Comparison of ENCODE assay signal across 20 cellular contexts in genomic region chr10:52598936-52599335, GRCh38.
"Had no signal": no experiment of that assay in that cellular context is flagged by ENCODE, and none has a peak within 500 bp of the region (broad histone marks: within the 10 kb centered on the region; RNA-seq: fewer than 3 reads in every experiment).

No MANE protein-coding gene starts in this region.

- H3K9me3 Mint-ChIP-seq: dendritic cell treated with granulocyte-macrophage colony-stimulating factor and Interleukin-4, amounts not matched to agents 40 ng/mL and 50 ng/mL, for 4 days had no signal

- DNase-seq: effector memory CD8-positive, alpha-beta T cell; erythroblast; foreskin keratinocyte; kidney; left colon; mesendoderm; naive thymus-derived CD4-positive, alpha-beta T cell; nephron progenitor cell; posterior cingulate gyrus; sigmoid colon; stimulated activated CD4-positive, alpha-beta T cell treated with anti-CD3 and anti-CD28 coated beads, Interleukin-12 subunit alpha, Interleukin-12 subunit beta, amount 100 ng/mL, for 4 hours; stimulated activated naive CD4-positive, alpha-beta T cell; stomach; substantia nigra; trophoblast cell had no signal

- H3K36me3 Mint-ChIP-seq: naive thymus-derived CD4-positive, alpha-beta T cell had no signal

- H3K9me3 ChIP-seq: neutrophil, right atrium auricular region, sigmoid colon, stomach, thoracic aorta had no signal

- H3K36me3 ChIP-seq: neutrophil, right atrium auricular region, sigmoid colon, stomach, thoracic aorta had no signal

- H3K27ac ChIP-seq: foreskin keratinocyte, neutrophil, right atrium auricular region, sigmoid colon, skin epidermis, stomach, thoracic aorta had no signal

- H3K27me3 ChIP-seq: foreskin keratinocyte, neutrophil, right atrium auricular region, sigmoid colon, stomach had no signal

- H3K4me1 Mint-ChIP-seq: naive thymus-derived CD4-positive, alpha-beta T cell had no signal

- H3K27me3 Mint-ChIP-seq: dendritic cell treated with granulocyte-macrophage colony-stimulating factor and Interleukin-4, amounts not matched to agents 40 ng/mL and 50 ng/mL, for 4 days; effector memory CD8-positive, alpha-beta T cell; naive thymus-derived CD4-positive, alpha-beta T cell had no signal

- H3K4me1 ChIP-seq: foreskin keratinocyte, right atrium auricular region, sigmoid colon, stomach had no signal

- H3K4me3 ChIP-seq: right atrium auricular region, sigmoid colon, skin epidermis, stomach, thoracic aorta had no signal

- H3K4me3 Mint-ChIP-seq: dendritic cell treated with granulocyte-macrophage colony-stimulating factor and Interleukin-4, amounts not matched to agents 40 ng/mL and 50 ng/mL, for 4 days; effector memory CD8-positive, alpha-beta T cell; naive thymus-derived CD4-positive, alpha-beta T cell; nephron progenitor cell had no signal

- ATAC-seq: effector memory CD8-positive, alpha-beta T cell; foreskin keratinocyte; left colon; naive thymus-derived CD4-positive, alpha-beta T cell had no signal

- H3K27ac Mint-ChIP-seq: dendritic cell treated with granulocyte-macrophage colony-stimulating factor and Interleukin-4, amounts not matched to agents 40 ng/mL and 50 ng/mL, for 4 days; effector memory CD8-positive, alpha-beta T cell; naive thymus-derived CD4-positive, alpha-beta T cell had no signal
